8 cellular contexts compared by ENCODE assay signal in genomic region chr2:126776701-126777619, GRCh38.
DNase-seq lines count a peak whose midpoint lies in the region; ATAC-seq, FAIRE-seq and TF ChIP-seq lines count a peak whose summit lies in the region.

No MANE protein-coding gene starts in this region.

- CTCF ChIA-PET in A549 (lab: Yijun Ruan, JAX): interaction anchor here (0.6 to 1.5 kb wide), 19 partner anchors 8 to 1982 kb away, joined by 3 to 6 read pairs (median 3); no protein-coding TSS in a partner anchor

- H3K27ac ChIP-seq in A549 (peak overlapping the region; percentile 22 to 71; a peak in 5 of 6 replicates), colonic mucosa (no peak overlapping the region), layer of hippocampus (ENCODE audit: low read depth, low read length) (peak overlapping the region; percentile 4)

- no peak for FAIRE-seq in A549 (lab: Jason Lieb, UNC)

- POLR2A ChIA-PET in A549 (lab: Yijun Ruan, JAX): no interaction called here

- TF ChIP-seq POLR2A in A549 (IDR thresholded peaks at IDR 0.05; ENCODE audit: low read length): no peak

- H3K4me1 ChIP-seq in A549: 0 out of 3 replicates have a peak, but pooled peaks cover 3% of the 10 kb centered on the region
- H3K4me1 ChIP-seq in colonic mucosa: no peaks in the 10 kb centered on the region

- H3K9ac ChIP-seq in colonic mucosa (ENCODE audit: low read depth in 2 of 2, low read length in 2 of 2): peak overlapping the region in 1 of 2 donors; percentile 76

- no peaks in the 10 kb centered on the region for H3K36me3 ChIP-seq in colonic mucosa

- DNase-seq in A549 (ENCODE audit: low read depth in 1 of 2, low spot score in 1 of 2): peak; percentile 49 to 69
- peak; percentile 78 for DNase-seq in NCI-H2171 (lab: John Stamatoyannopoulos, UW)
- peak; percentile 76 to 80 for DNase-seq in activated CD4-positive, alpha-beta T cell treated with anti-CD3 and anti-CD28 coated beads for 4 hours
- peak; percentile 79 for DNase-seq in colonic mucosa
- DNase-seq in stimulated activated CD4-positive, alpha-beta T cell treated with anti-CD3 and anti-CD28 coated beads, Interleukin-1b, Interleukin-23, amount 100 ng/mL, for 1 hour (ENCODE audit: low read depth in 2 of 2): peak; percentile 55 to 69

- TF ChIP-seq CTCF in A549 (IDR thresholded peaks at IDR 0.05): peak; percentile 90
- peak; percentile 94 for TF ChIP-seq CTCF in colonic mucosa (IDR thresholded peaks at IDR 0.05)

- under 1% methylated on average over 40 of the region's 66 CpGs for WGBS in A549 (ENCODE audit: missing lambda C conversion rate)

- no peaks in the 10 kb centered on the region for H3K27me3 ChIP-seq in colonic mucosa
- no peaks in the 10 kb centered on the region for H3K27me3 ChIP-seq in layer of hippocampus (ENCODE audit: control insufficient read depth, insufficient read depth, low read length)

- no peak for TF ChIP-seq EP300 in A549 (IDR thresholded peaks at IDR 0.05)

- intact Hi-C loops in colonic mucosa (cut with DNase I): loop anchor here (5.0 to 10.0 kb wide), 2 partner anchors 250 to 1022 kb away; no protein-coding TSS in a partner anchor

- H3K4me3 ChIP-seq in A549 (peak overlapping the region; percentile 51), colonic mucosa (peak overlapping the region; percentile 53)

- H3K9me3 ChIP-seq in A549: no peaks in the 10 kb centered on the region
- no peaks in the 10 kb centered on the region for H3K9me3 ChIP-seq in colonic mucosa

- peak; percentile 82 to 94 for ATAC-seq in A549
- peak; percentile 90 for ATAC-seq in GM18502 (IDR thresholded peaks at IDR 0.05; ENCODE audit: poor library complexity, unreplicated experiment)
- peak; percentile 94 for ATAC-seq in HG02973 (IDR thresholded peaks at IDR 0.05; ENCODE audit: unreplicated experiment)

- peak; percentile 93 to 98 for TF ChIP-seq RAD21 in A549 (conservative IDR thresholded peaks at IDR 0.05 in 1 of 2, IDR thresholded peaks at IDR 0.05 in 1 of 2)

- H3K4me2 ChIP-seq in A549: peak overlapping the region; percentile 99

TF ChIP-seq in A549, 52 proteins besides CTCF, POLR2A, EP300 and RAD21:
- no peak for TF ChIP-seq TP53 (CRISPR knock-in tag; IDR thresholded peaks at IDR 0.05)
- no peak for TF ChIP-seq GATA3 (IDR thresholded peaks at IDR 0.05; ENCODE audit: borderline replicate concordance)
- TF ChIP-seq REST (IDR thresholded peaks at IDR 0.05): no peak
- peak; percentile 86 for TF ChIP-seq SMC3 (IDR thresholded peaks at IDR 0.05)
- TF ChIP-seq RNF2 (IDR thresholded peaks at IDR 0.05; ENCODE audit: borderline replicate concordance, low read depth): 0 out of 2 replicates have a peak, but pooled peaks have one; percentile 58
- peak; percentile 36; the same call in 1 of the 2 replicates for TF ChIP-seq MAX (IDR thresholded peaks at IDR 0.05)
- TF ChIP-seq CHD2 (IDR thresholded peaks at IDR 0.05; ENCODE audit: low read length, partially characterized antibody): no peak
